In the genomic region with DNA sequence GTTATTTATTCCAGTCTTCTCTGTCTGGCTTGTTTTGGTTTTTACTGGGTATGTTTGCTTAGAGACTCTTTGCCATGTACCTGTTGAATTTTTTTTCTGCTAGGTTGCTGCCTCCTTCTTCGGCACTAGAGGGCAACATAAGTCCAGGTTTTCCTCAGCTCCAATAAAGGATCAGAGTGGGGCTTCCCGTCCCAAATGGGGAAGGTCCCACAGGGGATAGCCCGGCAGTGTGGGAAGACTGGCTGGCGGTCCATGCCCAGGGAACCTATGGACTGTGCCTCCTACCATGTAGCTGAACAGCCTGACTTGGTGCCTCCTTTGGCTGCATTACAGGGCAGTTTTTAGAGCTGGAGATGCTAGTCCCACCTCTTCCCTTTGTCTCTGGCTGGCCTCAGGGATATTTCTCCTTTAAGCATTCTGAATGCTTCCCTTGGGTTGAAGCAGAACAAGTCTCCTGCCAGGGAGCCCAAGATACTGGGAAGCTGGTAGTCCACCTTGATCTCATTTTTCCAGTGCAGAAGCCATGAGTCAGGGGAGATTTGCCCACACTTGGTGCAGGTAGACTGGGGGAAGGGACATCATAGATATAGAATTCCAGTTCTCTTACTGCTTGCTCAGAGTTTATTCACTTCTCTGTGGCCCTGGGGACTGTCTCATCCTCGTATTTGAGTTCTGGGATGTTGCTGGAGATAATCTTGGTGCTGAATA, we compare ENCODE assay signal across 1 cellular context.
A peak's percentile ranks its signal among the peaks of the same experiment; 100 is the strongest.
TF ChIP-seq lines count a peak whose summit lies in the region.

No MANE protein-coding gene starts in this region.

TF ChIP-seq in K562, 482 proteins besides CTCF, POLR2A, EP300 and RAD21 (continued from another document):
- TF ChIP-seq HIVEP1 (CRISPR knock-in tag; IDR thresholded peaks at IDR 0.05) (no peak), TCF3 (CRISPR knock-in tag; IDR thresholded peaks at IDR 0.05) (no peak), ZNF175 (CRISPR knock-in tag; IDR thresholded peaks at IDR 0.05; ENCODE audit: low read depth) (0 out of 2 replicates have a peak, but pooled peaks have one; percentile 29), ATF7 (IDR thresholded peaks at IDR 0.05) (0 out of 2 replicates have a peak, but pooled peaks have one; percentile 32), ZFPM2 (CRISPR knock-in tag; IDR thresholded peaks at IDR 0.05) (no peak), RCOR1 (IDR thresholded peaks at IDR 0.05; ENCODE audit: borderline replicate concordance in 1 of 2, low read depth in 2 of 2, low read length in 2 of 2) (peak in 1 of 2 experiments; percentile 41; a peak in 1 of 4 replicates), ARNT (IDR thresholded peaks at IDR 0.05) (peak; percentile 26 to 54; a peak in 1 of 4 replicates), TRIM28 (IDR thresholded peaks at IDR 0.05) (peak; percentile 99), DEAF1 (CRISPR knock-in tag; IDR thresholded peaks at IDR 0.05) (peak; percentile 67), EZH2 (IDR thresholded peaks at IDR 0.05; ENCODE audit: borderline replicate concordance, low read depth, low read length) (no peak), MLLT1 (IDR thresholded peaks at IDR 0.05) (0 out of 4 replicates have a peak, but pooled peaks of 1 of the 2 experiments have one; percentile 10), ZNF384 (IDR thresholded peaks at IDR 0.05; ENCODE audit: low read depth, low read length) (peak; percentile 56; the same call in 1 of the 2 replicates), POLR2AphosphoS5 (IDR thresholded peaks at IDR 0.05; ENCODE audit: control insufficient read depth, insufficient read depth, low read depth, low read length) (no peak), ZEB2 (IDR thresholded peaks at IDR 0.05) (peak; percentile 59), ZNF407 (IDR thresholded peaks at IDR 0.05; ENCODE audit: low read depth) (no peak)
- TF ChIP-seq, protein P1, sequence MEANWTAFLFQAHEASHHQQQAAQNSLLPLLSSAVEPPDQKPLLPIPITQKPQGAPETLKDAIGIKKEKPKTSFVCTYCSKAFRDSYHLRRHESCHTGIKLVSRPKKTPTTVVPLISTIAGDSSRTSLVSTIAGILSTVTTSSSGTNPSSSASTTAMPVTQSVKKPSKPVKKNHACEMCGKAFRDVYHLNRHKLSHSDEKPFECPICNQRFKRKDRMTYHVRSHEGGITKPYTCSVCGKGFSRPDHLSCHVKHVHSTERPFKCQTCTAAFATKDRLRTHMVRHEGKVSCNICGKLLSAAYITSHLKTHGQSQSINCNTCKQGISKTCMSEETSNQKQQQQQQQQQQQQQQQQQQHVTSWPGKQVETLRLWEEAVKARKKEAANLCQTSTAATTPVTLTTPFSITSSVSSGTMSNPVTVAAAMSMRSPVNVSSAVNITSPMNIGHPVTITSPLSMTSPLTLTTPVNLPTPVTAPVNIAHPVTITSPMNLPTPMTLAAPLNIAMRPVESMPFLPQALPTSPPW (CRISPR knock-in tag; IDR thresholded peaks at IDR 0.05) = peak; percentile 18; the same call in 1 of the 2 replicates
- TF ChIP-seq, protein P2, sequence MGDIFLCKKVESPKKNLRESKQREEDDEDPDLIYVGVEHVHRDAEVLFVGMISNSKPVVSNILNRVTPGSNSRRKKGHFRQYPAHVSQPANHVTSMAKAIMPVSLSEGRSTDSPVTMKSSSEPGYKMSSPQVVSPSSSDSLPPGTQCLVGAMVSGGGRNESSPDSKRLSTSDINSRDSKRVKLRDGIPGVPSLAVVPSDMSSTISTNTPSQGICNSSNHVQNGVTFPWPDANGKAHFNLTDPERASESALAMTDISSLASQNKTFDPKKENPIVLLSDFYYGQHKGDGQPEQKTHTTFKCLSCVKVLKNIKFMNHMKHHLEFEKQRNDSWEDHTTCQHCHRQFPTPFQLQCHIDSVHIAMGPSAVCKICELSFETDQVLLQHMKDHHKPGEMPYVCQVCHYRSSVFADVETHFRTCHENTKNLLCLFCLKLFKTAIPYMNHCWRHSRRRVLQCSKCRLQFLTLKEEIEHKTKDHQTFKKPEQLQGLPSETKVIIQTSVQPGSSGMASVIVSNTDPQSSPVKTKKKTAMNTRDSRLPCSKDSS (IDR thresholded peaks at IDR 0.05; ENCODE audit: low read depth, partially characterized antibody) = peak; percentile 98
